10 cellular contexts compared by ENCODE assay signal in genomic region chr13:40490086-40490723, GRCh38.
A peak's percentile ranks its signal among the peaks of the same experiment; 100 is the strongest.
DNase-seq lines count a peak whose midpoint lies in the region; ATAC-seq, FAIRE-seq and TF ChIP-seq lines count a peak whose summit lies in the region.
"Had no signal": no experiment of that assay in that cellular context is flagged by ENCODE, and none has a peak within 500 bp of the region (broad histone marks: within the 10 kb centered on the region; RNA-seq: fewer than 3 reads in every experiment).

No MANE protein-coding gene starts in this region.

- no peak for FAIRE-seq in small intestine (lab: Jason Lieb, UNC)
- FAIRE-seq in GM19239 (lab: Jason Lieb, UNC) = no peak

- TF ChIP-seq CTCF in KMS-11 (conservative IDR thresholded peaks at IDR 0.05; ENCODE audit: low read depth, low read length) (no peak), OCI-LY7 (conservative IDR thresholded peaks at IDR 0.05; ENCODE audit: low read length) (no peak), upper lobe of left lung (IDR thresholded peaks at IDR 0.05) (no peak)

- ATAC-seq in upper lobe of left lung (ENCODE audit: low FRiP score in 2 of 2) (no peak), SK-N-SH treated with all-trans-retinoic acid at 6 μM for 48 hours (no peak)

- H3K4me1 Mint-ChIP-seq in activated naive CD4-positive, alpha-beta T cell treated with anti-CD3 and anti-CD28 coated beads for 36 hours (ENCODE audit: low read depth) = peaks cover 79% of the 10 kb centered on the region

- H3K27me3 ChIP-seq in KMS-11 (ENCODE audit: insufficient read depth, low read depth) (no peaks in the 10 kb centered on the region), small intestine (ENCODE audit: control insufficient read depth in 2 of 2, insufficient read depth in 2 of 2, low read length in 2 of 2) (no peaks in the 10 kb centered on the region), upper lobe of left lung (no peaks in the 10 kb centered on the region)

- no peak overlapping the region for H3K9ac ChIP-seq in KMS-11

- H3K79me2 ChIP-seq in KMS-11 (ENCODE audit: insufficient read depth, low read depth) = no peaks in the 10 kb centered on the region
- no peaks in the 10 kb centered on the region for H3K79me2 ChIP-seq in OCI-LY7 (ENCODE audit: insufficient read depth, low read depth, low read length)

- no peaks in the 10 kb centered on the region for H3K36me3 Mint-ChIP-seq in activated naive CD4-positive, alpha-beta T cell treated with anti-CD3 and anti-CD28 coated beads for 36 hours (ENCODE audit: low read depth)

- no peaks in the 10 kb centered on the region for H3K9me3 Mint-ChIP-seq in activated naive CD4-positive, alpha-beta T cell treated with anti-CD3 and anti-CD28 coated beads for 36 hours

- 10 to 43% (median 28%) methylated on average over 7 of the region's 7 CpGs for WGBS in small intestine, 3 donors
- 76 to 77% methylated on average over 7 of the region's 7 CpGs for WGBS in upper lobe of left lung, 2 donors

- CTCF ChIA-PET in OCI-LY7 (lab: Charles Lee; ENCODE audit: unreplicated experiment) = no interaction called here
- CTCF ChIA-PET in activated naive CD4-positive, alpha-beta T cell treated with anti-CD3 and anti-CD28 coated beads for 36 hours (lab: Charles Lee) = interaction anchor here (0.6 to 1.4 kb wide), 7 partner anchors 9 to 421 kb away, joined by 3 to 4 read pairs (median 3); no protein-coding TSS in a partner anchor

- H3K27ac ChIP-seq in KMS-11 (peak overlapping the region; percentile 8; the same call in 1 of the 2 replicates), OCI-LY7 (ENCODE audit: low read depth, low read length, poor library complexity, severe bottlenecking) (no peak overlapping the region), small intestine (ENCODE audit: low read depth in 1 of 2, low read length in 1 of 2) (peak overlapping the region in 1 of 2 donors; percentile 36), upper lobe of left lung (no peak overlapping the region)
- H3K27ac ChIP-seq: neutrophil had no signal

- H3K27me3 Mint-ChIP-seq in activated naive CD4-positive, alpha-beta T cell treated with anti-CD3 and anti-CD28 coated beads for 36 hours (ENCODE audit: low read depth) = no peaks in the 10 kb centered on the region

- H3K4me3 ChIP-seq in KMS-11 (IDR thresholded peaks at IDR 0.05; ENCODE audit: insufficient read depth, low read depth, low read length) (no peak overlapping the region), OCI-LY7 (ENCODE audit: low read depth, low read length, poor library complexity, severe bottlenecking) (no peak overlapping the region), small intestine (ENCODE audit: low read depth in 1 of 2, low read length in 2 of 2) (no peak overlapping the region), upper lobe of left lung (no peak overlapping the region)

- DNase-seq in OCI-LY7 (ENCODE audit: low spot score) (no peak), small intestine (peak; percentile 56), GM19239 (ENCODE audit: insufficient read length, low spot score) (no peak), upper lobe of left lung (no peak), D341Med (ENCODE audit: low spot score) (no peak)
- DNase-seq in activated naive CD4-positive, alpha-beta T cell treated with anti-CD3 and anti-CD28 coated beads for 36 hours = peak; percentile 79
- DNase-seq: effector CD8-positive, alpha-beta T cell had no signal

- no peak for TF ChIP-seq POLR2A in upper lobe of left lung (IDR thresholded peaks at IDR 0.05)

- no peak for TF ChIP-seq EP300 in upper lobe of left lung (IDR thresholded peaks at IDR 0.05)

- H4K20me1 ChIP-seq in KMS-11 (ENCODE audit: insufficient read depth) = no peaks in the 10 kb centered on the region
- no peaks in the 10 kb centered on the region for H4K20me1 ChIP-seq in OCI-LY7 (ENCODE audit: insufficient read depth, low read length)

- H3K9me3 ChIP-seq in OCI-LY7 (ENCODE audit: low read length) (no peaks in the 10 kb centered on the region), small intestine (ENCODE audit: control insufficient read depth, low read depth) (no peaks in the 10 kb centered on the region), upper lobe of left lung (no peaks in the 10 kb centered on the region)
- H3K9me3 ChIP-seq: neutrophil had no signal

- peak overlapping the region; percentile 7 for H3K4me3 Mint-ChIP-seq in activated naive CD4-positive, alpha-beta T cell treated with anti-CD3 and anti-CD28 coated beads for 36 hours

- BruUV-seq in OCI-LY7 (replicated peaks; lab: Mats Ljungman, UMichigan) = no TSS peak

- no peaks in the 10 kb centered on the region for H3K36me3 ChIP-seq in KMS-11 (ENCODE audit: insufficient read depth)
- no peaks in the 10 kb centered on the region for H3K36me3 ChIP-seq in OCI-LY7 (ENCODE audit: insufficient read depth, low read length)
- H3K36me3 ChIP-seq in small intestine (ENCODE audit: control insufficient read depth in 2 of 2, insufficient read depth in 2 of 2, low read length in 2 of 2) = no peaks in the 10 kb centered on the region
- H3K36me3 ChIP-seq in upper lobe of left lung = no peaks in the 10 kb centered on the region
- H3K36me3 ChIP-seq: neutrophil had no signal

- H2AFZ ChIP-seq in KMS-11 (ENCODE audit: low read depth) (peak overlapping the region; percentile 22; the same call in 1 of the 2 replicates), OCI-LY7 (ENCODE audit: low read length) (no peak overlapping the region)

- POLR2A ChIA-PET in OCI-LY7 (lab: Charles Lee) = interaction anchor here (0.6 to 1.4 kb wide), 7 partner anchors 7 to 112 kb away, joined by 3 to 4 read pairs (median 3); no protein-coding TSS in a partner anchor

- H3K4me2 ChIP-seq in KMS-11 = peak overlapping the region; percentile 34; the same call in 1 of the 2 replicates
- peak overlapping the region; percentile 25 for H3K4me2 ChIP-seq in OCI-LY7 (ENCODE audit: low read length)

- H3K4me1 ChIP-seq in KMS-11 (ENCODE audit: low read depth, poor library complexity, severe bottlenecking) = peaks cover 15% of the 10 kb centered on the region
- peaks cover 46% of the 10 kb centered on the region for H3K4me1 ChIP-seq in OCI-LY7 (ENCODE audit: insufficient read depth, low read length, poor library complexity, severe bottlenecking)
- peaks cover 0 to 3% of the 10 kb centered on the region in 2 donors for H3K4me1 ChIP-seq in small intestine (ENCODE audit: control insufficient read depth in 2 of 2, insufficient read depth in 1 of 2, low read depth in 1 of 2, low read length in 1 of 2)
- H3K4me1 ChIP-seq in upper lobe of left lung = peaks cover under 1 to 9% (median 6%) of the 10 kb centered on the region in 4 donors

- no peaks in the 10 kb centered on the region for H3K9me2 ChIP-seq in OCI-LY7 (ENCODE audit: insufficient read depth, low read length)

- intact Hi-C loops in OCI-LY7 (cut with micrococcal nuclease; ENCODE audit: unreplicated experiment) = no loop called here
- intact Hi-C loops in activated naive CD4-positive, alpha-beta T cell treated with anti-CD3 and anti-CD28 coated beads for 36 hours (cut with micrococcal nuclease) = loop anchor here (1.0 kb wide), 1 partner anchor 28 kb away; no protein-coding TSS in a partner anchor

- H3K27ac Mint-ChIP-seq in activated naive CD4-positive, alpha-beta T cell treated with anti-CD3 and anti-CD28 coated beads for 36 hours = peak overlapping the region; percentile 43

TF ChIP-seq in SK-N-SH treated with all-trans-retinoic acid at 6 μM for 48 hours, 23 proteins besides CTCF, POLR2A, EP300 and RAD21:
- no peak for TF ChIP-seq CSDC2 (CRISPR knock-in tag; IDR thresholded peaks at IDR 0.05)
- no peak for TF ChIP-seq BACH2 (CRISPR knock-in tag; IDR thresholded peaks at IDR 0.05; ENCODE audit: borderline replicate concordance)
TF ChIP-seq in SK-N-SH treated with all-trans-retinoic acid at 6 μM for 48 hours: peak in this region for 0.

Comparison
In these comparisons a context has a peak if more than half of its experiments do, and no peak if none do; other contexts are left out.
1. DNase-seq: peak in activated naive CD4-positive, alpha-beta T cell treated with anti-CD3 and anti-CD28 coated beads for 36 hours (single experiment) and small intestine (single experiment); none in OCI-LY7 (single experiment), GM19239 (single experiment), upper lobe of left lung (0 of 2) and D341Med (single experiment).